Comparison of ENCODE assay signal across 1 cellular context in genomic region chr7:151243411-151244155, GRCh38.
TF ChIP-seq lines count a peak whose summit lies in the region.

No MANE protein-coding gene starts in this region.

TF ChIP-seq in HepG2, 621 proteins besides CTCF, POLR2A, EP300 and RAD21:
- TF ChIP-seq NKX3-1 (CRISPR knock-in tag; IDR thresholded peaks at IDR 0.05) (no peak), DPF2 (CRISPR knock-in tag; IDR thresholded peaks at IDR 0.05; ENCODE audit: borderline replicate concordance, low read depth) (no peak), JUN (CRISPR knock-in tag; IDR thresholded peaks at IDR 0.05) (no peak), SNRNP70 (IDR thresholded peaks at IDR 0.05; ENCODE audit: low read depth, low read length) (no peak), SMARCC2 (IDR thresholded peaks at IDR 0.05) (no peak), CHD4 (IDR thresholded peaks at IDR 0.05; ENCODE audit: borderline replicate concordance, low read length) (no peak), ZNF225 (CRISPR knock-in tag; IDR thresholded peaks at IDR 0.05) (no peak), XBP1 (CRISPR knock-in tag; IDR thresholded peaks at IDR 0.05) (no peak), ZNF773 (CRISPR knock-in tag; IDR thresholded peaks at IDR 0.05; ENCODE audit: borderline replicate concordance) (no peak), TBL1XR1 (IDR thresholded peaks at IDR 0.05; ENCODE audit: borderline replicate concordance, low read length, partially characterized antibody) (no peak), ZNF746 (CRISPR knock-in tag; IDR thresholded peaks at IDR 0.05) (no peak), HNF4A (CRISPR knock-in tag; IDR thresholded peaks at IDR 0.05) (no peak), TOPORS (CRISPR knock-in tag; IDR thresholded peaks at IDR 0.05) (no peak), SKI (IDR thresholded peaks at IDR 0.05; ENCODE audit: partially characterized antibody) (no peak), IKZF1 (IDR thresholded peaks at IDR 0.05) (no peak)
